Comparison of ENCODE assay signal across 18 cellular contexts in genomic region chr7:28116034-28116433, GRCh38.
"Had no signal": no experiment of that assay in that cellular context is flagged by ENCODE, and none has a peak within 500 bp of the region (broad histone marks: within the 10 kb centered on the region; RNA-seq: fewer than 3 reads in every experiment).

No MANE protein-coding gene starts in this region.

- H3K79me2 ChIP-seq: hepatocyte had no signal

- ATAC-seq: naive thymus-derived CD4-positive, alpha-beta T cell; stimulated activated naive CD8-positive, alpha-beta T cell treated with anti-CD3 and anti-CD28 coated beads, Interleukin-15, Interleukin-2, amounts not matched to agents 100 U/mL and 50 U/mL, for 24 hours had no signal

- H3K4me1 ChIP-seq: prostate gland, right atrium auricular region had no signal

- H2AFZ ChIP-seq: hepatocyte had no signal

- H3K36me3 ChIP-seq: prostate gland, right atrium auricular region, transverse colon had no signal

- H3K9me3 ChIP-seq: prostate gland, right atrium auricular region, transverse colon had no signal

- H3K4me3 ChIP-seq: hepatocyte, lung, prostate gland, right atrium auricular region, transverse colon had no signal

- H3K4me2 ChIP-seq: hepatocyte had no signal

- DNase-seq: activated CD4-positive, alpha-beta memory T cell treated with anti-CD3 and anti-CD28 coated beads for 36 hours; activated CD4-positive, alpha-beta T cell treated with anti-CD3 and anti-CD28 coated beads for 48 hours; activated naive CD4-positive, alpha-beta T cell treated with Interleukin-2 at 50 U/mL for 16 hours; activated naive CD8-positive, alpha-beta T cell treated with anti-CD3 and anti-CD28 coated beads for 36 hours; activated T-cell treated with anti-CD3 and anti-CD28 coated beads, Interleukin-2, amount 50 U/mL, for 48 hours; central memory CD4-positive, alpha-beta T cell; effector memory CD4-positive, alpha-beta T cell; foreskin melanocyte; glutamatergic neuron; immature natural killer cell; naive thymus-derived CD4-positive, alpha-beta T cell; stimulated activated CD4-positive, alpha-beta T cell treated with anti-CD3 and anti-CD28 coated beads, Interleukin-4, amount 100 ng/mL, for 4 hours; stimulated activated naive CD8-positive, alpha-beta T cell treated with anti-CD3 and anti-CD28 coated beads, Interleukin-15, Interleukin-2, amounts not matched to agents 100 U/mL and 50 U/mL, for 24 hours; transverse colon had no signal

- H3K27ac ChIP-seq: hepatocyte, right atrium auricular region, transverse colon had no signal

- H3K27me3 ChIP-seq: hepatocyte, right atrium auricular region, transverse colon had no signal
